In the genomic region with DNA sequence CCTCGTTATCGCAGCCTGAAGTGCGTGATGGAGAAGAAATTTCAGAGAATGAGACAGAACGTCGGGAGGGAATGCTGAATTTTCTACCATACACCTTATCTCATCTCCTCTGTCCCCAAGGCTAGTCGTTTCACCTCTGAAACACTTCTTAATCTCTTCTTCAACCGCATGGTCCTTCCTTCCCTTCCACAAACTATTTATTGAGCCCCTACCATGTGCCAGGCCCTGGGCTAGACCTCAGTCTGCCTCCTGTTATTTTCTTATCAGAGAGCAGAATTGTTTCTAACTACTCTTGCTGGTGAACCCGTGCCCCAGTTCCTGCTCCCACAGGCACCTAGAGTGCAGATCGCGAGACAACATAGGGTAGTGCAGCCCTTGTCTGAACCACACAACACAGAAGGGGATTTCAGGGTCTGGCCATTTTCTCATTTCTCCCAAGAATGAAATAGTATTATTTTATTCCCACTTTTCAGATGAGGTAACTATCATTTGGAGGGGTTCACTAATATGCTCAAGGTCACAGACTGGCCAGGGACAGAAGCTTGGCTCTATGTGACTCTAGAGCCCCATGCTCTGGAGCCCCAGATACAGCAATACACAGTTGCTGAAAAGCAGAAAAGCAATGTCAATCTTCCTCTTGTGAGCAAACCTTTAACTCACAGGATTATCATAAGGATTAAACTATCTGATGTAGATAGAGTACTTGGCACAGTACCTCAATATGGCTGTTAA, we compare ENCODE assay signal across 8 cellular contexts. TPM values are rescaled to one million over a fixed set of nuclear protein-coding genes. Genes with fewer than 3 reads are reported as not detected.
DNase-seq lines count a peak whose midpoint lies in the region; ATAC-seq and TF ChIP-seq lines count a peak whose summit lies in the region.

No MANE protein-coding gene starts in this region.

- peak overlapping the region; percentile 75 to 97 (median 92) for H3K4me2 ChIP-seq in BLaER1 treated with 17β-estradiol and CSF1 and Interleukin-3, amounts not matched to agents 10 nM and 100 nM
- peak overlapping the region; percentile 88 for H3K4me2 ChIP-seq in skeletal muscle satellite cell (ENCODE audit: low read length)

- H3K4me3 Mint-ChIP-seq in HFFc6 = peak overlapping the region; percentile 87
- peak overlapping the region; percentile 74 for H3K4me3 Mint-ChIP-seq in activated CD4-positive, alpha-beta memory T cell treated with anti-CD3 and anti-CD28 coated beads, Interleukin-2, amount 10 ng/mL, durations not matched to agents 7 days and 5 days

- CTCF ChIA-PET in activated CD4-positive, alpha-beta memory T cell treated with anti-CD3 and anti-CD28 coated beads, Interleukin-2, amount 10 ng/mL, durations not matched to agents 7 days and 5 days (lab: Charles Lee) = no interaction called here

- peak overlapping the region; percentile 95 to 100 (median 98) for H3K9ac ChIP-seq in BLaER1 treated with 17β-estradiol and CSF1 and Interleukin-3, amounts not matched to agents 10 nM and 100 nM
- peak overlapping the region; percentile 97 for H3K9ac ChIP-seq in skeletal muscle satellite cell (ENCODE audit: low read depth, low read length)

- H3K4me1 ChIP-seq in BLaER1 treated with 17β-estradiol and CSF1 and Interleukin-3, amounts not matched to agents 10 nM and 100 nM = peaks cover 23 to 47% (median 41%) of the 10 kb centered on the region in 10 experiments
- H3K4me1 ChIP-seq in skeletal muscle satellite cell (ENCODE audit: control insufficient read depth, insufficient read depth, low read length) = peaks cover 26% of the 10 kb centered on the region

- peaks cover 12% of the 10 kb centered on the region; the same call in 1 of the 2 replicates for H3K36me3 Mint-ChIP-seq in HFFc6 (ENCODE audit: low read depth)
- peaks cover 17% of the 10 kb centered on the region for H3K36me3 Mint-ChIP-seq in activated CD4-positive, alpha-beta memory T cell treated with anti-CD3 and anti-CD28 coated beads, Interleukin-2, amount 10 ng/mL, durations not matched to agents 7 days and 5 days (ENCODE audit: low read depth)

- H3K27ac ChIP-seq in BLaER1 treated with 17β-estradiol and CSF1 and Interleukin-3, amounts not matched to agents 10 nM and 100 nM = peak overlapping the region in 7 of 11 experiments; percentile 8 to 99 (median 96); a peak in 10 of 22 replicates

- intact Hi-C loops in left ventricle myocardium superior (cut with micrococcal nuclease) = no loop called here

- peaks cover 3% of the 10 kb centered on the region for H3K27me3 Mint-ChIP-seq in HFFc6 (ENCODE audit: insufficient read depth)
- no peaks in the 10 kb centered on the region for H3K27me3 Mint-ChIP-seq in activated CD4-positive, alpha-beta memory T cell treated with anti-CD3 and anti-CD28 coated beads, Interleukin-2, amount 10 ng/mL, durations not matched to agents 7 days and 5 days

- peaks cover 32 to 62% (median 40%) of the 10 kb centered on the region in 11 experiments for H3K36me3 ChIP-seq in BLaER1 treated with 17β-estradiol and CSF1 and Interleukin-3, amounts not matched to agents 10 nM and 100 nM
- peaks cover 27% of the 10 kb centered on the region for H3K36me3 ChIP-seq in skeletal muscle satellite cell (ENCODE audit: insufficient read depth, low read length)

- no peaks in the 10 kb centered on the region for H3K9me3 ChIP-seq in BLaER1 treated with 17β-estradiol and CSF1 and Interleukin-3, amounts not matched to agents 10 nM and 100 nM (replicated peaks in 1 of 11)
- H3K9me3 ChIP-seq in skeletal muscle satellite cell (replicated peaks; ENCODE audit: low read length) = no peaks in the 10 kb centered on the region

- no peak for TF ChIP-seq CTCF in HFFc6 (IDR thresholded peaks at IDR 0.05)

- H3K27ac Mint-ChIP-seq in HFFc6 = peak overlapping the region; percentile 64
- peak overlapping the region; percentile 73 for H3K27ac Mint-ChIP-seq in activated CD4-positive, alpha-beta memory T cell treated with anti-CD3 and anti-CD28 coated beads, Interleukin-2, amount 10 ng/mL, durations not matched to agents 7 days and 5 days

- H4K20me1 ChIP-seq in BLaER1 treated with 17β-estradiol and CSF1 and Interleukin-3, amounts not matched to agents 10 nM and 100 nM = peaks cover 0 to 43% (median 34%) of the 10 kb centered on the region in 11 experiments; a peak in 13 of 22 replicates

- peaks cover 38% of the 10 kb centered on the region for H3K4me1 Mint-ChIP-seq in HFFc6 (ENCODE audit: low read depth)
- H3K4me1 Mint-ChIP-seq in activated CD4-positive, alpha-beta memory T cell treated with anti-CD3 and anti-CD28 coated beads, Interleukin-2, amount 10 ng/mL, durations not matched to agents 7 days and 5 days = peaks cover 41% of the 10 kb centered on the region

- peak overlapping the region; percentile 93 to 100 (median 99) for H3K4me3 ChIP-seq in BLaER1 treated with 17β-estradiol and CSF1 and Interleukin-3, amounts not matched to agents 10 nM and 100 nM
- peak overlapping the region; percentile 91 for H3K4me3 ChIP-seq in skeletal muscle satellite cell (ENCODE audit: low read length)

- ATAC-seq in left ventricle myocardium superior = peak; percentile 10
- ATAC-seq in GM21447 (IDR thresholded peaks at IDR 0.05; ENCODE audit: unreplicated experiment) = no peak
- no peak for ATAC-seq in HG03521 (IDR thresholded peaks at IDR 0.05; ENCODE audit: unreplicated experiment)

- H3K27me3 ChIP-seq in BLaER1 treated with 17β-estradiol and CSF1 and Interleukin-3, amounts not matched to agents 10 nM and 100 nM = no peaks in the 10 kb centered on the region
- H3K27me3 ChIP-seq in skeletal muscle satellite cell (ENCODE audit: control insufficient read depth, insufficient read depth, low read length) = no peaks in the 10 kb centered on the region

- no peaks in the 10 kb centered on the region for H3K9me3 Mint-ChIP-seq in HFFc6
- no peaks in the 10 kb centered on the region for H3K9me3 Mint-ChIP-seq in activated CD4-positive, alpha-beta memory T cell treated with anti-CD3 and anti-CD28 coated beads, Interleukin-2, amount 10 ng/mL, durations not matched to agents 7 days and 5 days

- POLR2A ChIA-PET in activated CD4-positive, alpha-beta memory T cell treated with anti-CD3 and anti-CD28 coated beads, Interleukin-2, amount 10 ng/mL, durations not matched to agents 7 days and 5 days (lab: Charles Lee) = interaction anchor here (3.1 kb wide), 1 partner anchor 9 kb away, joined by 9 read pairs; a partner anchor contains a TSS

- no peak for DNase-seq in HFFc6
- no peak for DNase-seq in activated CD4-positive, alpha-beta memory T cell treated with anti-CD3 and anti-CD28 coated beads, Interleukin-2, amount 10 ng/mL, durations not matched to agents 7 days and 5 days
- no peak for DNase-seq in left ventricle myocardium superior
- DNase-seq in superior temporal gyrus (ENCODE audit: extremely low spot score) = no peak

RNA-seq across cellular contexts. Expression of a gene that starts 0.6 kb away (rescaled TPM):
- 100 to 1,000 TPM in 3 of 6 experiments, 10 to 100 TPM in 3; 90.5 to 123 (median 103) TPM for total RNA-seq in HFFc6 (2021; fragmentation: NEBNext Ultra II Directional; extraction: Animal tissue kit (Norgen Biotek cat#: 25700))
- 10 to 100 TPM; 72.6 to 78.1 TPM for total RNA-seq in activated CD4-positive, alpha-beta memory T cell treated with anti-CD3 and anti-CD28 coated beads, Interleukin-2, amount 10 ng/mL, durations not matched to agents 7 days and 5 days
- total RNA-seq in left ventricle myocardium superior = 88.1 TPM
- total RNA-seq in skeletal muscle satellite cell (2012; rRNA removed) = 89.2 and 106 TPM in 2 replicates

RNA-seq across cellular contexts. Expression of a gene that starts 8.3 kb away (rescaled TPM):
- 100 to 1,000 TPM in 1 of 6 experiments, 10 to 100 TPM in 5; 73.4 to 100 (median 76.4) TPM for total RNA-seq in HFFc6 (2021; fragmentation: NEBNext Ultra II Directional; extraction: Animal tissue kit (Norgen Biotek cat#: 25700))
- total RNA-seq in activated CD4-positive, alpha-beta memory T cell treated with anti-CD3 and anti-CD28 coated beads, Interleukin-2, amount 10 ng/mL, durations not matched to agents 7 days and 5 days = 10 to 100 TPM; 19.2 to 20.2 TPM
- total RNA-seq in left ventricle myocardium superior = 104 TPM
- 26.4 and 39.1 TPM in 2 replicates for total RNA-seq in skeletal muscle satellite cell (2012; rRNA removed)

RNA-seq across cellular contexts. Expression of a gene that starts 31.7 kb away (rescaled TPM):
- 10 to 100 TPM; 19.8 to 28.6 (median 23.5) TPM for total RNA-seq in HFFc6 (2021; fragmentation: NEBNext Ultra II Directional; extraction: Animal tissue kit (Norgen Biotek cat#: 25700))
- total RNA-seq in activated CD4-positive, alpha-beta memory T cell treated with anti-CD3 and anti-CD28 coated beads, Interleukin-2, amount 10 ng/mL, durations not matched to agents 7 days and 5 days = 10 to 100 TPM; 27.1 to 28.9 TPM
- total RNA-seq in left ventricle myocardium superior = 18.8 TPM
- 22.6 and 24.2 TPM in 2 replicates for total RNA-seq in skeletal muscle satellite cell (2012; rRNA removed)

RNA-seq across cellular contexts. Expression of a gene that starts 48.5 kb away (rescaled TPM):
- 10 to 100 TPM; 38.6 to 50.6 (median 45.1) TPM for total RNA-seq in HFFc6 (2021; fragmentation: NEBNext Ultra II Directional; extraction: Animal tissue kit (Norgen Biotek cat#: 25700))
- 10 to 100 TPM; 69.1 to 72.6 TPM for total RNA-seq in activated CD4-positive, alpha-beta memory T cell treated with anti-CD3 and anti-CD28 coated beads, Interleukin-2, amount 10 ng/mL, durations not matched to agents 7 days and 5 days
- 24.3 TPM for total RNA-seq in left ventricle myocardium superior
- total RNA-seq in skeletal muscle satellite cell (2012; rRNA removed) = 73.6 and 92.0 TPM in 2 replicates
